In the genomic region with DNA sequence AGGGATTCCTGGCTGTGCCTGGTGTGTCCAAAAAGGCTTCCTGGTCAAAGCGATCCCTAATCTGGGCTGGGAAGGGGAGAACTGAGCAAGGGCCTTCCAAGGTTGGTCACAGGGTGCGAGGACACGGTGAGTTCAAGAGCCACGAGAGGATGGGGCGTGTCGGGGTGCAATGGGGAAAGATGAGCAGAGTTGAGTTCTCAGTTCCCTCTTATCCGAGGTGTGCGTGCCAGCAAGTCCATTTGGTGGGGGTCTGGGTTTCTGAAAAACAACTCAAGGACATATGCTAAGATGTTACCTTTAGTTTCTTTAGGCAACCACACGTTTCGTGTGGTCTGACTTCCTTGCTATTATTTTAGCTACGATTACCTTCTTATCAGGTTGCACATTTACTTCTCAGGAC, we compare ENCODE assay signal across 1 cellular context.
TF ChIP-seq lines count a peak whose summit lies in the region.

No MANE protein-coding gene starts in this region.

TF ChIP-seq in GM12878, 131 proteins besides CTCF, POLR2A, EP300 and RAD21 (continued from another document):
- TF ChIP-seq, protein P1, sequence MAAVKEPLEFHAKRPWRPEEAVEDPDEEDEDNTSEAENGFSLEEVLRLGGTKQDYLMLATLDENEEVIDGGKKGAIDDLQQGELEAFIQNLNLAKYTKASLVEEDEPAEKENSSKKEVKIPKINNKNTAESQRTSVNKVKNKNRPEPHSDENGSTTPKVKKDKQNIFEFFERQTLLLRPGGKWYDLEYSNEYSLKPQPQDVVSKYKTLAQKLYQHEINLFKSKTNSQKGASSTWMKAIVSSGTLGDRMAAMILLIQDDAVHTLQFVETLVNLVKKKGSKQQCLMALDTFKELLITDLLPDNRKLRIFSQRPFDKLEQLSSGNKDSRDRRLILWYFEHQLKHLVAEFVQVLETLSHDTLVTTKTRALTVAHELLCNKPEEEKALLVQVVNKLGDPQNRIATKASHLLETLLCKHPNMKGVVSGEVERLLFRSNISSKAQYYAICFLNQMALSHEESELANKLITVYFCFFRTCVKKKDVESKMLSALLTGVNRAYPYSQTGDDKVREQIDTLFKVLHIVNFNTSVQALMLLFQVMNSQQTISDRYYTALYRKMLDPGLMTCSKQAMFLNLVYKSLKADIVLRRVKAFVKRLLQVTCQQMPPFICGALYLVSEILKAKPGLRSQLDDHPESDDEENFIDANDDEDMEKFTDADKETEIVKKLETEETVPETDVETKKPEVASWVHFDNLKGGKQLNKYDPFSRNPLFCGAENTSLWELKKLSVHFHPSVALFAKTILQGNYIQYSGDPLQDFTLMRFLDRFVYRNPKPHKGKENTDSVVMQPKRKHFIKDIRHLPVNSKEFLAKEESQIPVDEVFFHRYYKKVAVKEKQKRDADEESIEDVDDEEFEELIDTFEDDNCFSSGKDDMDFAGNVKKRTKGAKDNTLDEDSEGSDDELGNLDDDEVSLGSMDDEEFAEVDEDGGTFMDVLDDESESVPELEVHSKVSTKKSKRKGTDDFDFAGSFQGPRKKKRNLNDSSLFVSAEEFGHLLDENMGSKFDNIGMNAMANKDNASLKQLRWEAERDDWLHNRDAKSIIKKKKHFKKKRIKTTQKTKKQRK (IDR thresholded peaks at IDR 0.05; ENCODE audit: low read depth, low read length) = no peak
- TF ChIP-seq, protein P2, sequence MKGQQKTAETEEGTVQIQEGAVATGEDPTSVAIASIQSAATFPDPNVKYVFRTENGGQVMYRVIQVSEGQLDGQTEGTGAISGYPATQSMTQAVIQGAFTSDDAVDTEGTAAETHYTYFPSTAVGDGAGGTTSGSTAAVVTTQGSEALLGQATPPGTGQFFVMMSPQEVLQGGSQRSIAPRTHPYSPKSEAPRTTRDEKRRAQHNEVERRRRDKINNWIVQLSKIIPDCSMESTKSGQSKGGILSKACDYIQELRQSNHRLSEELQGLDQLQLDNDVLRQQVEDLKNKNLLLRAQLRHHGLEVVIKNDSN (IDR thresholded peaks at IDR 0.05; ENCODE audit: borderline replicate concordance, extremely low read length, insufficient read depth, low read depth, low read length) = no peak
- TF ChIP-seq, protein P3, sequence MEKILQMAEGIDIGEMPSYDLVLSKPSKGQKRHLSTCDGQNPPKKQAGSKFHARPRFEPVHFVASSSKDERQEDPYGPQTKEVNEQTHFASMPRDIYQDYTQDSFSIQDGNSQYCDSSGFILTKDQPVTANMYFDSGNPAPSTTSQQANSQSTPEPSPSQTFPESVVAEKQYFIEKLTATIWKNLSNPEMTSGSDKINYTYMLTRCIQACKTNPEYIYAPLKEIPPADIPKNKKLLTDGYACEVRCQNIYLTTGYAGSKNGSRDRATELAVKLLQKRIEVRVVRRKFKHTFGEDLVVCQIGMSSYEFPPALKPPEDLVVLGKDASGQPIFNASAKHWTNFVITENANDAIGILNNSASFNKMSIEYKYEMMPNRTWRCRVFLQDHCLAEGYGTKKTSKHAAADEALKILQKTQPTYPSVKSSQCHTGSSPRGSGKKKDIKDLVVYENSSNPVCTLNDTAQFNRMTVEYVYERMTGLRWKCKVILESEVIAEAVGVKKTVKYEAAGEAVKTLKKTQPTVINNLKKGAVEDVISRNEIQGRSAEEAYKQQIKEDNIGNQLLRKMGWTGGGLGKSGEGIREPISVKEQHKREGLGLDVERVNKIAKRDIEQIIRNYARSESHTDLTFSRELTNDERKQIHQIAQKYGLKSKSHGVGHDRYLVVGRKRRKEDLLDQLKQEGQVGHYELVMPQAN (conservative IDR thresholded peaks at IDR 0.05) = no peak
- TF ChIP-seq, protein P4, sequence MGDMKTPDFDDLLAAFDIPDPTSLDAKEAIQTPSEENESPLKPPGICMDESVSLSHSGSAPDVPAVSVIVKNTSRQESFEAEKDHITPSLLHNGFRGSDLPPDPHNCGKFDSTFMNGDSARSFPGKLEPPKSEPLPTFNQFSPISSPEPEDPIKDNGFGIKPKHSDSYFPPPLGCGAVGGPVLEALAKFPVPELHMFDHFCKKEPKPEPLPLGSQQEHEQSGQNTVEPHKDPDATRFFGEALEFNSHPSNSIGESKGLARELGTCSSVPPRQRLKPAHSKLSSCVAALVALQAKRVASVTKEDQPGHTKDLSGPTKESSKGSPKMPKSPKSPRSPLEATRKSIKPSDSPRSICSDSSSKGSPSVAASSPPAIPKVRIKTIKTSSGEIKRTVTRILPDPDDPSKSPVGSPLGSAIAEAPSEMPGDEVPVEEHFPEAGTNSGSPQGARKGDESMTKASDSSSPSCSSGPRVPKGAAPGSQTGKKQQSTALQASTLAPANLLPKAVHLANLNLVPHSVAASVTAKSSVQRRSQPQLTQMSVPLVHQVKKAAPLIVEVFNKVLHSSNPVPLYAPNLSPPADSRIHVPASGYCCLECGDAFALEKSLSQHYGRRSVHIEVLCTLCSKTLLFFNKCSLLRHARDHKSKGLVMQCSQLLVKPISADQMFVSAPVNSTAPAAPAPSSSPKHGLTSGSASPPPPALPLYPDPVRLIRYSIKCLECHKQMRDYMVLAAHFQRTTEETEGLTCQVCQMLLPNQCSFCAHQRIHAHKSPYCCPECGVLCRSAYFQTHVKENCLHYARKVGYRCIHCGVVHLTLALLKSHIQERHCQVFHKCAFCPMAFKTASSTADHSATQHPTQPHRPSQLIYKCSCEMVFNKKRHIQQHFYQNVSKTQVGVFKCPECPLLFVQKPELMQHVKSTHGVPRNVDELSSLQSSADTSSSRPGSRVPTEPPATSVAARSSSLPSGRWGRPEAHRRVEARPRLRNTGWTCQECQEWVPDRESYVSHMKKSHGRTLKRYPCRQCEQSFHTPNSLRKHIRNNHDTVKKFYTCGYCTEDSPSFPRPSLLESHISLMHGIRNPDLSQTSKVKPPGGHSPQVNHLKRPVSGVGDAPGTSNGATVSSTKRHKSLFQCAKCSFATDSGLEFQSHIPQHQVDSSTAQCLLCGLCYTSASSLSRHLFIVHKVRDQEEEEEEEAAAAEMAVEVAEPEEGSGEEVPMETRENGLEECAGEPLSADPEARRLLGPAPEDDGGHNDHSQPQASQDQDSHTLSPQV (IDR thresholded peaks at IDR 0.05) = no peak; the same call in 1 of the 2 replicates
- TF ChIP-seq BACH1 (IDR thresholded peaks at IDR 0.05; ENCODE audit: borderline replicate concordance) (peak; percentile 33; the same call in 1 of the 2 replicates), MEF2B (IDR thresholded peaks at IDR 0.05; ENCODE audit: partially characterized antibody, poor library complexity, severe bottlenecking) (peak; percentile 27), PAX8 (IDR thresholded peaks at IDR 0.05) (no peak), IKZF1 (conservative IDR thresholded peaks at IDR 0.05) (peak; percentile 62), MYB (IDR thresholded peaks at IDR 0.05; ENCODE audit: borderline replicate concordance, low read depth, low read length) (no peak), POU2F2 (IDR thresholded peaks at IDR 0.05; ENCODE audit: borderline replicate concordance, low read depth, low read length) (peak; percentile 53; the same call in 1 of the 3 replicates), ZNF207 (IDR thresholded peaks at IDR 0.05; ENCODE audit: borderline replicate concordance) (no peak), TCF7 (IDR thresholded peaks at IDR 0.05; ENCODE audit: borderline replicate concordance) (no peak), NFIC (IDR thresholded peaks at IDR 0.05; ENCODE audit: low read depth, low read length) (0 out of 2 replicates have a peak, but pooled peaks have one; percentile 50), KDM1A (IDR thresholded peaks at IDR 0.05; ENCODE audit: borderline replicate concordance) (no peak), CHD2 (IDR thresholded peaks at IDR 0.05; ENCODE audit: borderline replicate concordance, low read depth, low read length) (peak; percentile 11; the same call in 1 of the 2 replicates)
- TF ChIP-seq, protein P5, sequence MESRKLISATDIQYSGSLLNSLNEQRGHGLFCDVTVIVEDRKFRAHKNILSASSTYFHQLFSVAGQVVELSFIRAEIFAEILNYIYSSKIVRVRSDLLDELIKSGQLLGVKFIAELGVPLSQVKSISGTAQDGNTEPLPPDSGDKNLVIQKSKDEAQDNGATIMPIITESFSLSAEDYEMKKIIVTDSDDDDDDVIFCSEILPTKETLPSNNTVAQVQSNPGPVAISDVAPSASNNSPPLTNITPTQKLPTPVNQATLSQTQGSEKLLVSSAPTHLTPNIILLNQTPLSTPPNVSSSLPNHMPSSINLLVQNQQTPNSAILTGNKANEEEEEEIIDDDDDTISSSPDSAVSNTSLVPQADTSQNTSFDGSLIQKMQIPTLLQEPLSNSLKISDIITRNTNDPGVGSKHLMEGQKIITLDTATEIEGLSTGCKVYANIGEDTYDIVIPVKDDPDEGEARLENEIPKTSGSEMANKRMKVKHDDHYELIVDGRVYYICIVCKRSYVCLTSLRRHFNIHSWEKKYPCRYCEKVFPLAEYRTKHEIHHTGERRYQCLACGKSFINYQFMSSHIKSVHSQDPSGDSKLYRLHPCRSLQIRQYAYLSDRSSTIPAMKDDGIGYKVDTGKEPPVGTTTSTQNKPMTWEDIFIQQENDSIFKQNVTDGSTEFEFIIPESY (IDR thresholded peaks at IDR 0.05) = no peak
